Comparison of ENCODE assay signal across 16 cellular contexts in genomic region chr3:161600185-161600584, GRCh38.
A peak's percentile ranks its signal among the peaks of the same experiment; 100 is the strongest.
DNase-seq lines count a peak whose midpoint lies in the region; ATAC-seq and TF ChIP-seq lines count a peak whose summit lies in the region.
"Had no signal": no experiment of that assay in that cellular context is flagged by ENCODE, and none has a peak within 500 bp of the region (broad histone marks: within the 10 kb centered on the region; RNA-seq: fewer than 3 reads in every experiment).

No MANE protein-coding gene starts in this region.

- no peaks in the 10 kb centered on the region for H3K4me1 ChIP-seq in lung (ENCODE audit: control insufficient read depth in 2 of 2, insufficient read depth in 2 of 2, low read length in 2 of 2)
- H3K4me1 ChIP-seq: pancreas had no signal

- H3K27me3 ChIP-seq in lung (ENCODE audit: control insufficient read depth, insufficient read depth), result no peaks in the 10 kb centered on the region
- H3K27me3 ChIP-seq: pancreas had no signal

- 57 to 63% methylated on average over 5 of the region's 5 CpGs for WGBS in lung, 2 donors

- ATAC-seq in lung (ENCODE audit: insufficient read depth, low FRiP score) (peak; percentile 70), HG03378 (IDR thresholded peaks at IDR 0.05; ENCODE audit: unreplicated experiment) (no peak)
- ATAC-seq: activated CD8-positive, alpha-beta T cell treated with anti-CD3 and anti-CD28 coated beads for 36 hours; activated naive CD8-positive, alpha-beta T cell treated with anti-CD3 and anti-CD28 coated beads, Interleukin-2, amount 50 U/mL, for 24 hours; T-cell; WTC11 had no signal

- H3K9me3 ChIP-seq in lung (ENCODE audit: control insufficient read depth in 2 of 2, insufficient read depth in 1 of 2, low read length in 1 of 2), result no peaks in the 10 kb centered on the region
- H3K9me3 ChIP-seq: pancreas had no signal

- DNase-seq in EH (ENCODE audit: low read depth) (peak; percentile 1), NCI-H187 treated with DMSO at 0.1 percent for 48 hours (lab: John Stamatoyannopoulos, UW) (peak; percentile 22), SK-MEL-5 (ENCODE audit: low read depth, low spot score) (peak; percentile 1), lung (ENCODE audit: low spot score) (peak; percentile 35), GM20000 (ENCODE audit: low spot score) (no peak), epidermal melanocyte (ENCODE audit: insufficient read length, low spot score) (no peak)
- DNase-seq: activated CD8-positive, alpha-beta T cell treated with anti-CD3 and anti-CD28 coated beads for 36 hours; activated naive CD8-positive, alpha-beta T cell treated with anti-CD3 and anti-CD28 coated beads, Interleukin-2, amount 50 U/mL, for 24 hours; effector CD4-positive, alpha-beta T cell; HFFc6; IMR-90; pancreas; stimulated activated CD4-positive, alpha-beta T cell treated with anti-CD3 and anti-CD28 coated beads, Interleukin-4, amount 100 ng/mL, for 4 hours; T-cell had no signal

- TF ChIP-seq CTCF in lung (IDR thresholded peaks at IDR 0.05; ENCODE audit: control extremely low read depth, extremely low read depth) (no peak), GM20000 (IDR thresholded peaks at IDR 0.05; ENCODE audit: extremely low read depth, missing control alignments) (no peak)

- no peak overlapping the region for H3K4me3 ChIP-seq in lung
- H3K4me3 ChIP-seq: pancreas had no signal

- in situ Hi-C loops in SK-MEL-5 (cut with HindIII; ENCODE audit: low pct_unique_long_range_greater_than_20kb, low sequenced_read_pairs), result no loop called here

- H3K27ac ChIP-seq in lung (ENCODE audit: low read depth in 1 of 2, low read length in 1 of 2), result no peak overlapping the region
- H3K27ac ChIP-seq: pancreas had no signal

- H3K36me3 ChIP-seq in lung (ENCODE audit: control insufficient read depth in 2 of 2, insufficient read depth in 2 of 2, low read length in 2 of 2), result no peaks in the 10 kb centered on the region
- H3K36me3 ChIP-seq: pancreas had no signal

Comparison
In these comparisons a context has a peak if more than half of its experiments do, and no peak if none do; other contexts are left out.
1. DNase-seq: peak in EH (single experiment), NCI-H187 treated with DMSO at 0.1 percent for 48 hours (single experiment), SK-MEL-5 (single experiment) and lung (single experiment); none in GM20000 (single experiment) and epidermal melanocyte (single experiment).